In genomic region chr7:12703881-12704280, GRCh38 we compare ENCODE assay signal across 19 cellular contexts. TPM values are rescaled to one million over a fixed set of nuclear protein-coding genes. Genes with fewer than 3 reads are reported as not detected.
DNase-seq lines count a peak whose midpoint lies in the region; ATAC-seq and TF ChIP-seq lines count a peak whose summit lies in the region.
"Had no signal": no experiment of that assay in that cellular context is flagged by ENCODE, and none has a peak within 500 bp of the region (broad histone marks: within the 10 kb centered on the region; RNA-seq: fewer than 3 reads in every experiment).

No MANE protein-coding gene starts in this region.

- TF ChIP-seq CTCF in right atrium auricular region (IDR thresholded peaks at IDR 0.05) (no peak), cardiac fibroblast (IDR thresholded peaks at IDR 0.05; ENCODE audit: low read depth, low read length) (no peak), fibroblast of the aortic adventitia (IDR thresholded peaks at IDR 0.05; ENCODE audit: insufficient read depth, low read length) (no peak), smooth muscle cell (IDR thresholded peaks at IDR 0.05; ENCODE audit: borderline replicate concordance, insufficient read depth, poor library complexity, severe bottlenecking) (no peak)

- no peak overlapping the region for H2AFZ ChIP-seq in smooth muscle cell (ENCODE audit: low read depth)

- ATAC-seq in left ventricle myocardium superior (peak; percentile 69), HG03442 (IDR thresholded peaks at IDR 0.05; ENCODE audit: unreplicated experiment) (no peak)

- H3K27ac ChIP-seq in right atrium auricular region = no peak overlapping the region
- H3K27ac ChIP-seq in smooth muscle cell (ENCODE audit: low read depth) = peak overlapping the region; percentile 75
- H3K27ac ChIP-seq: BLaER1, SJCRH30 had no signal

- H3K4me1 ChIP-seq in right atrium auricular region (no peaks in the 10 kb centered on the region), smooth muscle cell (ENCODE audit: low read depth) (peaks cover 16% of the 10 kb centered on the region)
- H3K4me1 ChIP-seq: BLaER1, SJCRH30 had no signal

- H3K9me3 ChIP-seq in right atrium auricular region = peaks cover 0 to 13% of the 10 kb centered on the region in 2 donors
- peaks cover 7% of the 10 kb centered on the region for H3K9me3 ChIP-seq in smooth muscle cell (replicated peaks; ENCODE audit: low read depth)
- H3K9me3 ChIP-seq: BLaER1 had no signal

- peak overlapping the region; percentile 28 for H3K4me2 ChIP-seq in smooth muscle cell
- H3K4me2 ChIP-seq: BLaER1 had no signal

- no peak overlapping the region for H3K9ac ChIP-seq in smooth muscle cell (ENCODE audit: low read depth)
- H3K9ac ChIP-seq: BLaER1 had no signal

- no peaks in the 10 kb centered on the region for H4K20me1 ChIP-seq in smooth muscle cell (ENCODE audit: low read depth)
- H4K20me1 ChIP-seq: BLaER1 had no signal

- peaks cover 7% of the 10 kb centered on the region for H3F3A ChIP-seq in smooth muscle cell (ENCODE audit: low read depth)

- WGBS in smooth muscle cell (ENCODE audit: low lambda C conversion rate) = 43% methylated on average over 2 of the region's 2 CpGs

- H3K79me2 ChIP-seq in smooth muscle cell (ENCODE audit: low read depth) = peaks cover 12% of the 10 kb centered on the region

- DNase-seq in left ventricle myocardium superior (no peak), right atrium auricular region (ENCODE audit: low spot score) (no peak), cardiac fibroblast (ENCODE audit: low read depth in 2 of 2) (peak; percentile 65 to 72), fibroblast of the aortic adventitia (ENCODE audit: low read depth) (peak; percentile 81), smooth muscle cell (lab: John Stamatoyannopoulos, UW; ENCODE audit: unreplicated experiment) (no peak), DMS 273 treated with DMSO at 0.1 percent for 48 hours (lab: John Stamatoyannopoulos, UW) (no peak), 8988T (no peak)
- DNase-seq: CD4-positive, alpha-beta memory T cell; DMS53; KBM-7; NCI-H1105 treated with DMSO at 0.1 percent for 48 hours; NCI-H187; NCI-H2107; NCI-H510A; NCI-H774; RPMI8226; SJCRH30 had no signal

- no peaks in the 10 kb centered on the region for H3K27me3 ChIP-seq in right atrium auricular region
- H3K27me3 ChIP-seq in smooth muscle cell (ENCODE audit: low read depth) = no peaks in the 10 kb centered on the region
- H3K27me3 ChIP-seq: BLaER1, SJCRH30 had no signal

- H3K4me3 ChIP-seq in right atrium auricular region = no peak overlapping the region
- H3K4me3 ChIP-seq in cardiac fibroblast (replicated peaks in 1 of 2; ENCODE audit: low read depth in 2 of 2, low read length in 2 of 2) = no peak overlapping the region
- no peak overlapping the region for H3K4me3 ChIP-seq in fibroblast of the aortic adventitia (ENCODE audit: low read depth, low read length)
- H3K4me3 ChIP-seq in smooth muscle cell = no peak overlapping the region
- H3K4me3 ChIP-seq: BLaER1, SJCRH30 had no signal

- intact Hi-C loops in left ventricle myocardium superior (cut with micrococcal nuclease) = no loop called here

- H3K36me3 ChIP-seq in right atrium auricular region = no peaks in the 10 kb centered on the region
- H3K36me3 ChIP-seq in smooth muscle cell (ENCODE audit: low read depth) = no peaks in the 10 kb centered on the region
- H3K36me3 ChIP-seq: BLaER1, SJCRH30 had no signal

RNA-seq across cellular contexts. Expression of gene ARL4A, which starts 16.4 kb away (rescaled TPM):
- total RNA-seq in left ventricle myocardium superior (14.3 TPM), right atrium auricular region (10 to 100 TPM; 13.3 to 25.0 TPM), fibroblast of the aortic adventitia (ENCODE audit: low replicate concordance) (13.2 and 25.8 TPM in 2 replicates), smooth muscle cell (86.6 and 112 TPM in 2 replicates)
- 97.3 and 113 TPM in 2 replicates for polyA plus RNA-seq in smooth muscle cell

Comparison
In these comparisons a context has a peak if more than half of its experiments do, and no peak if none do; other contexts are left out.
1. DNase-seq: peak in cardiac fibroblast (2 of 2) and fibroblast of the aortic adventitia (single experiment); none in left ventricle myocardium superior (single experiment), right atrium auricular region (single experiment), smooth muscle cell (single experiment), DMS 273 treated with DMSO at 0.1 percent for 48 hours (single experiment) and 8988T (single experiment).